9 cellular contexts compared by ENCODE assay signal in genomic region chr15:92277776-92278175, GRCh38.
DNase-seq lines count a peak whose midpoint lies in the region; ATAC-seq and TF ChIP-seq lines count a peak whose summit lies in the region.
"Had no signal": no experiment of that assay in that cellular context is flagged by ENCODE, and none has a peak within 500 bp of the region (broad histone marks: within the 10 kb centered on the region; RNA-seq: fewer than 3 reads in every experiment).

No MANE protein-coding gene starts in this region.

- ATAC-seq in SK-N-SH treated with all-trans-retinoic acid at 6 μM for 48 hours (no peak), HG02759 (IDR thresholded peaks at IDR 0.05; ENCODE audit: unreplicated experiment) (peak; percentile 62), HG03097 (IDR thresholded peaks at IDR 0.05; ENCODE audit: low FRiP score, unreplicated experiment) (no peak), HG03520 (IDR thresholded peaks at IDR 0.05; ENCODE audit: unreplicated experiment) (no peak)
- ATAC-seq: naive thymus-derived CD8-positive, alpha-beta T cell had no signal

- TF ChIP-seq RAD21 in SK-N-SH (IDR thresholded peaks at IDR 0.05; ENCODE audit: low read length), result peak; percentile 68

- no peak overlapping the region for H3K4me3 Mint-ChIP-seq in activated naive CD8-positive, alpha-beta T cell treated with anti-CD3 and anti-CD28 coated beads for 36 hours
- no peak overlapping the region for H3K4me3 Mint-ChIP-seq in mesothelial cell of epicardium
- H3K4me3 Mint-ChIP-seq: naive thymus-derived CD8-positive, alpha-beta T cell had no signal

- no peak overlapping the region for H3K27ac ChIP-seq in SK-N-SH (ENCODE audit: low read depth in 2 of 2, low read length in 1 of 2)

- CTCF ChIA-PET in SK-N-SH (lab: Yijun Ruan, JAX), result interaction anchor here (0.7 to 3.7 kb wide), 19 partner anchors 9 to 439 kb away, joined by 3 to 27 read pairs (median 3); no protein-coding TSS in a partner anchor

- TF ChIP-seq EP300 in SK-N-SH (IDR thresholded peaks at IDR 0.05; ENCODE audit: borderline replicate concordance in 1 of 2, low read depth in 1 of 2, low read length in 1 of 2), result no peak

- no peaks in the 10 kb centered on the region for H3K9me3 Mint-ChIP-seq in activated naive CD8-positive, alpha-beta T cell treated with anti-CD3 and anti-CD28 coated beads for 36 hours
- H3K9me3 Mint-ChIP-seq in mesothelial cell of epicardium, result no peaks in the 10 kb centered on the region
- H3K9me3 Mint-ChIP-seq: naive thymus-derived CD8-positive, alpha-beta T cell had no signal

- no peaks in the 10 kb centered on the region for H3K27me3 ChIP-seq in SK-N-SH (ENCODE audit: insufficient read depth)

- H4K20me1 ChIP-seq in SK-N-SH (ENCODE audit: insufficient read depth), result no peaks in the 10 kb centered on the region

- no peaks in the 10 kb centered on the region for H3K79me2 ChIP-seq in SK-N-SH (ENCODE audit: insufficient read depth)

- H3K9ac ChIP-seq in SK-N-SH, result no peak overlapping the region

- H2AFZ ChIP-seq in SK-N-SH (ENCODE audit: low read depth), result no peak overlapping the region

- H3K27me3 Mint-ChIP-seq in activated naive CD8-positive, alpha-beta T cell treated with anti-CD3 and anti-CD28 coated beads for 36 hours, result peaks cover 6% of the 10 kb centered on the region
- H3K27me3 Mint-ChIP-seq in mesothelial cell of epicardium (ENCODE audit: low read depth), result peaks cover 23% of the 10 kb centered on the region

- TF ChIP-seq CTCF in SK-N-SH (IDR thresholded peaks at IDR 0.05) (no peak; the same call in 1 of the 2 replicates), mesothelial cell of epicardium (IDR thresholded peaks at IDR 0.05; ENCODE audit: unreplicated experiment) (peak; percentile 18)

- H3F3A ChIP-seq in SK-N-SH (replicated peaks; ENCODE audit: insufficient read depth), result no peaks in the 10 kb centered on the region

- peaks cover 0 to 7% of the 10 kb centered on the region in 2 experiments; a peak in 1 of 4 replicates for H3K4me1 ChIP-seq in SK-N-SH (ENCODE audit: control insufficient read depth in 1 of 2, insufficient read depth in 2 of 2, low read depth in 1 of 2, low read length in 1 of 2)

- H3K36me3 Mint-ChIP-seq in activated naive CD8-positive, alpha-beta T cell treated with anti-CD3 and anti-CD28 coated beads for 36 hours, result no peaks in the 10 kb centered on the region
- H3K36me3 Mint-ChIP-seq in mesothelial cell of epicardium, result no peaks in the 10 kb centered on the region
- H3K36me3 Mint-ChIP-seq: naive thymus-derived CD8-positive, alpha-beta T cell had no signal

- 0% methylated on average over 1 of the region's 1 CpG for WGBS in SK-N-SH (ENCODE audit: low lambda C conversion rate)

- no peak overlapping the region for H3K27ac Mint-ChIP-seq in activated naive CD8-positive, alpha-beta T cell treated with anti-CD3 and anti-CD28 coated beads for 36 hours
- H3K27ac Mint-ChIP-seq in mesothelial cell of epicardium, result no peak overlapping the region
- H3K27ac Mint-ChIP-seq: naive thymus-derived CD8-positive, alpha-beta T cell had no signal

- POLR2A ChIA-PET in SK-N-SH (lab: Yijun Ruan, JAX), result no interaction called here

- no peaks in the 10 kb centered on the region for H3K4me1 Mint-ChIP-seq in activated naive CD8-positive, alpha-beta T cell treated with anti-CD3 and anti-CD28 coated beads for 36 hours
- H3K4me1 Mint-ChIP-seq in mesothelial cell of epicardium, result peaks cover 10% of the 10 kb centered on the region
- H3K4me1 Mint-ChIP-seq: naive thymus-derived CD8-positive, alpha-beta T cell had no signal

- H3K36me3 ChIP-seq in SK-N-SH (replicated peaks in 1 of 2; ENCODE audit: control insufficient read depth in 1 of 2, insufficient read depth in 2 of 2, low read length in 1 of 2), result no peaks in the 10 kb centered on the region

- H3K4me3 ChIP-seq in SK-N-SH (ENCODE audit: low read depth in 2 of 2, low read length in 1 of 2), result no peak overlapping the region

- DNase-seq in SK-N-SH (peak; percentile 50), mesothelial cell of epicardium (ENCODE audit: low spot score in 2 of 2, unreplicated experiment in 2 of 2) (no peak), putamen (ENCODE audit: low spot score) (no peak)
- DNase-seq in activated naive CD8-positive, alpha-beta T cell treated with anti-CD3 and anti-CD28 coated beads for 36 hours, result peak; percentile 2

- no peaks in the 10 kb centered on the region for H3K9me2 ChIP-seq in SK-N-SH

- no peak overlapping the region for H3K4me2 ChIP-seq in SK-N-SH

- no peaks in the 10 kb centered on the region for H3K9me3 ChIP-seq in SK-N-SH

TF ChIP-seq in SK-N-SH, 30 proteins besides CTCF, POLR2A, EP300 and RAD21:
- TF ChIP-seq RFX5 (IDR thresholded peaks at IDR 0.05; ENCODE audit: low read length) (no peak), MEF2A (IDR thresholded peaks at IDR 0.05; ENCODE audit: borderline replicate concordance, low read depth) (no peak), SIN3A (IDR thresholded peaks at IDR 0.05; ENCODE audit: borderline replicate concordance, low read depth, low read length) (no peak), YY1 (IDR thresholded peaks at IDR 0.05; ENCODE audit: low read depth) (no peak), TEAD4 (IDR thresholded peaks at IDR 0.05; ENCODE audit: borderline replicate concordance, insufficient read depth) (no peak), SMC3 (IDR thresholded peaks at IDR 0.05; ENCODE audit: low read depth, low read length) (peak; percentile 66)
TF ChIP-seq in SK-N-SH: peak in this region for 1.

TF ChIP-seq in SK-N-SH treated with all-trans-retinoic acid at 6 μM for 48 hours, 23 proteins besides CTCF, POLR2A, EP300 and RAD21:
- TF ChIP-seq ZNF8 (CRISPR knock-in tag; IDR thresholded peaks at IDR 0.05) (no peak), ARNTL (CRISPR knock-in tag; IDR thresholded peaks at IDR 0.05; ENCODE audit: borderline replicate concordance, low read depth) (no peak), POU6F1 (CRISPR knock-in tag; IDR thresholded peaks at IDR 0.05; ENCODE audit: borderline replicate concordance, low read depth) (no peak), SNAI2 (CRISPR knock-in tag; IDR thresholded peaks at IDR 0.05) (no peak), TSHZ2 (CRISPR knock-in tag; IDR thresholded peaks at IDR 0.05) (no peak)

Comparison
In these comparisons a context has a peak if more than half of its experiments do, and no peak if none do; other contexts are left out.
1. DNase-seq: peak in SK-N-SH (single experiment) and activated naive CD8-positive, alpha-beta T cell treated with anti-CD3 and anti-CD28 coated beads for 36 hours (single experiment); none in mesothelial cell of epicardium (0 of 2) and putamen (single experiment).